In the genomic region with DNA sequence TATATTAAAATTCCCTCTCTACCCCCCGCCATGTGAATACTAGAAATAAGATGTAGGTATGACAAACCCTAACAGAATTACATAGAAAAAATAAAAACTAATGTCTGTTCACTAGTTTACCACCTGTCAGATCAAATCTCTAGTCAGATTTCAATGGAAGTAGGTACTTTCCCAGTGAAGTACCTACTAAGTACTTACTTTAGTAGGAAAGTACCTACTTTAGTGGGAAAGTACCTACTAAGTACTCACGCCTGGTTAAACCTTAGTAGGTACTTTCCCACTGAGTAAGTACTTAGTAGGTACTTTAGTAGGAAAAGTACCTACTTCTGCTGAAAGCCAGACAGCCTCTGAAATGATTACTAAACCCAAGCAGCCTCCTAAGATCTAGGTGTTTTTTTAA, we compare ENCODE assay signal across 9 cellular contexts. TPM values are rescaled to one million over a fixed set of nuclear protein-coding genes. Genes with fewer than 3 reads are reported as not detected.
DNase-seq lines count a peak whose midpoint lies in the region; ATAC-seq, FAIRE-seq and TF ChIP-seq lines count a peak whose summit lies in the region.
"Not testable (repeated sequence)": the region's sequence is repeated elsewhere in the genome, so short reads cannot be mapped to it uniquely, and the experiment has no call there.
"Had no signal": no experiment of that assay in that cellular context is flagged by ENCODE, and none has a peak within 500 bp of the region (broad histone marks: within the 10 kb centered on the region; RNA-seq: fewer than 3 reads in every experiment).

No MANE protein-coding gene starts in this region.

- H3K9me3 ChIP-seq in OCI-LY3 (ENCODE audit: insufficient read depth, low read length); GM12878 (replicated peaks; ENCODE audit: control insufficient read depth, insufficient read depth, low read length): not testable (repeated sequence)

- peak overlapping the region; percentile 92 for H3K27ac ChIP-seq in OCI-LY3 (ENCODE audit: low read length)
- not testable (repeated sequence) for H3K27ac ChIP-seq in GM12878 (ENCODE audit: control insufficient read depth, insufficient read depth)

- not testable (repeated sequence) for TF ChIP-seq CTCF in OCI-LY3 (IDR thresholded peaks at IDR 0.05; ENCODE audit: low read depth, low read length); GM12878 (IDR thresholded peaks at IDR 0.05 in 2 of 3, conservative IDR thresholded peaks at IDR 0.05 in 1 of 3; ENCODE audit: control insufficient read depth in 2 of 3, extremely low read depth in 1 of 3, insufficient read depth in 1 of 3, low read depth in 3 of 3, low read length in 3 of 3)

- not testable (repeated sequence) for H3K36me3 Mint-ChIP-seq in activated CD4-positive, alpha-beta T cell treated with anti-CD3 and anti-CD28 coated beads for 36 hours (ENCODE audit: low read depth); activated T-cell treated with anti-CD3 and anti-CD28 coated beads, Interleukin-2, amount 50 U/mL, for 4 hours (ENCODE audit: insufficient read depth); activated T-helper 2 cell treated with anti-CD3 and anti-CD28 coated beads, Interferon-gamma antibody, Interleukin-2, Interleukin-4, amounts not matched to agents 10 μg/mL and 5 μg/mL and 100 μg/mL, durations not matched to agents 14 hours and 24 hours and 36 hours (ENCODE audit: low read depth); naive B cell
- peaks cover 31% of the 10 kb centered on the region for H3K36me3 Mint-ChIP-seq in stimulated activated memory B cell treated with anti-CD40 and anti-IgM and Interleukin-4, amounts not matched to agents 10 μg/mL and 1 μg/mL and 100 μg/mL, for 72 hours

- in situ Hi-C loops in GM12878 (cut with MboI) = not testable (repeated sequence)

- not testable (repeated sequence) for H4K20me1 ChIP-seq in OCI-LY3 (ENCODE audit: insufficient read depth, low read length); GM12878 (ENCODE audit: control insufficient read depth, insufficient read depth)

- H3K4me3 ChIP-seq in OCI-LY3 (ENCODE audit: low read length); GM12878: not testable (repeated sequence)

- not testable (repeated sequence) for TF ChIP-seq EP300 in GM12878 (IDR thresholded peaks at IDR 0.05; ENCODE audit: borderline replicate concordance in 1 of 2, control insufficient read depth in 1 of 2, low read depth in 2 of 2, low read length in 2 of 2)

- RAD21 ChIA-PET in GM12878 (lab: Charles Lee; ENCODE audit: unreplicated experiment) = interaction anchor here (1.1 kb wide), 1 partner anchor 23 kb away, joined by 3 read pairs; no protein-coding TSS in a partner anchor

- H3K4me1 ChIP-seq in OCI-LY3 (ENCODE audit: low read length) = peaks cover 44% of the 10 kb centered on the region
- H3K4me1 ChIP-seq in GM12878 (ENCODE audit: control insufficient read depth, insufficient read depth, low read length) = not testable (repeated sequence)

- not testable (repeated sequence) for TF ChIP-seq POLR2A in GM12878 (IDR thresholded peaks at IDR 0.05; ENCODE audit: low read depth, low read length)

- H3K4me2 ChIP-seq in OCI-LY3 (ENCODE audit: low read length) = peak overlapping the region; percentile 36; the same call in 1 of the 2 replicates
- H3K4me2 ChIP-seq in GM12878 (ENCODE audit: control insufficient read depth, insufficient read depth) = not testable (repeated sequence)

- H3K36me3 ChIP-seq in OCI-LY3 (replicated peaks; ENCODE audit: low read depth, low read length); GM12878 (ENCODE audit: control insufficient read depth in 2 of 2, insufficient read depth in 2 of 2, low read length in 1 of 2): not testable (repeated sequence)

- peaks cover 39% of the 10 kb centered on the region for H3K4me1 Mint-ChIP-seq in activated CD4-positive, alpha-beta T cell treated with anti-CD3 and anti-CD28 coated beads for 36 hours
- peaks cover 19% of the 10 kb centered on the region for H3K4me1 Mint-ChIP-seq in activated T-cell treated with anti-CD3 and anti-CD28 coated beads, Interleukin-2, amount 50 U/mL, for 4 hours (ENCODE audit: low read depth)
- peaks cover 30% of the 10 kb centered on the region for H3K4me1 Mint-ChIP-seq in activated T-helper 2 cell treated with anti-CD3 and anti-CD28 coated beads, Interferon-gamma antibody, Interleukin-2, Interleukin-4, amounts not matched to agents 10 μg/mL and 5 μg/mL and 100 μg/mL, durations not matched to agents 14 hours and 24 hours and 36 hours (ENCODE audit: low read depth)
- H3K4me1 Mint-ChIP-seq in naive B cell = not testable (repeated sequence)
- H3K4me1 Mint-ChIP-seq in stimulated activated memory B cell treated with anti-CD40 and anti-IgM and Interleukin-4, amounts not matched to agents 10 μg/mL and 1 μg/mL and 100 μg/mL, for 72 hours = peaks cover 46% of the 10 kb centered on the region
- H3K4me1 Mint-ChIP-seq in stimulated activated naive CD8-positive, alpha-beta T cell treated with anti-CD3 and anti-CD28 coated beads, Interleukin-15, amount 100 ng/mL, for 72 hours = peaks cover 26% of the 10 kb centered on the region

- H3K4me3 Mint-ChIP-seq in activated CD4-positive, alpha-beta T cell treated with anti-CD3 and anti-CD28 coated beads for 36 hours = peak overlapping the region; percentile 66
- H3K4me3 Mint-ChIP-seq in activated T-cell treated with anti-CD3 and anti-CD28 coated beads, Interleukin-2, amount 50 U/mL, for 4 hours = peak overlapping the region; percentile 70
- H3K4me3 Mint-ChIP-seq in activated T-helper 2 cell treated with anti-CD3 and anti-CD28 coated beads, Interferon-gamma antibody, Interleukin-2, Interleukin-4, amounts not matched to agents 10 μg/mL and 5 μg/mL and 100 μg/mL, durations not matched to agents 14 hours and 24 hours and 36 hours (ENCODE audit: low read depth); naive B cell; stimulated activated memory B cell treated with anti-CD40 and anti-IgM and Interleukin-4, amounts not matched to agents 10 μg/mL and 1 μg/mL and 100 μg/mL, for 72 hours; stimulated activated naive CD8-positive, alpha-beta T cell treated with anti-CD3 and anti-CD28 coated beads, Interleukin-15, amount 100 ng/mL, for 72 hours: not testable (repeated sequence)

- not testable (repeated sequence) for H2AFZ ChIP-seq in OCI-LY3 (ENCODE audit: low read depth, low read length); GM12878 (ENCODE audit: control insufficient read depth, low read depth, low read length)

- peak; percentile 70 for ATAC-seq in activated CD4-positive, alpha-beta T cell treated with anti-CD3 and anti-CD28 coated beads for 36 hours
- peak; percentile 61 to 77 for ATAC-seq in activated T-cell treated with anti-CD3 and anti-CD28 coated beads, Interleukin-2, amount 50 U/mL, for 4 hours
- ATAC-seq in GM12878 = peak; percentile 76
- ATAC-seq in naive B cell (ENCODE audit: low read depth in 2 of 2) = peak; percentile 28 to 46
- peak; percentile 26 for ATAC-seq in stimulated activated memory B cell treated with anti-CD40 and anti-IgM and Interleukin-4, amounts not matched to agents 10 μg/mL and 1 μg/mL and 100 μg/mL, for 72 hours
- ATAC-seq in stimulated activated naive CD8-positive, alpha-beta T cell treated with anti-CD3 and anti-CD28 coated beads, Interleukin-15, amount 100 ng/mL, for 72 hours = peak; percentile 41

- not testable (repeated sequence) for H3K27me3 ChIP-seq in OCI-LY3 (ENCODE audit: low read depth, low read length); GM12878 (replicated peaks in 1 of 2; ENCODE audit: control insufficient read depth in 2 of 2, insufficient read depth in 2 of 2, low read length in 1 of 2)

- not testable (repeated sequence) for DNase-seq in activated CD4-positive, alpha-beta T cell treated with anti-CD3 and anti-CD28 coated beads for 36 hours; activated T-cell treated with anti-CD3 and anti-CD28 coated beads, Interleukin-2, amount 50 U/mL, for 4 hours; activated T-helper 2 cell treated with anti-CD3 and anti-CD28 coated beads, Interferon-gamma antibody, Interleukin-2, Interleukin-4, amounts not matched to agents 10 μg/mL and 5 μg/mL and 100 μg/mL, durations not matched to agents 14 hours and 24 hours and 36 hours (ENCODE audit: low spot score); GM12878 (ENCODE audit: low read depth, low spot score); naive B cell; stimulated activated naive CD8-positive, alpha-beta T cell treated with anti-CD3 and anti-CD28 coated beads, Interleukin-15, amount 100 ng/mL, for 72 hours

- WGBS in GM12878 (ENCODE audit: insufficient coverage, insufficient replicate concordance, low lambda C conversion rate, missing lambda C conversion rate) = 20% methylated on average over 2 of the region's 2 CpGs

- POLR2A ChIA-PET in activated CD4-positive, alpha-beta T cell treated with anti-CD3 and anti-CD28 coated beads for 36 hours (lab: Charles Lee) = not testable (repeated sequence)
- POLR2A ChIA-PET in GM12878 (lab: Charles Lee) = interaction anchor here (0.6 kb wide), 1 partner anchor 76 kb away, joined by 3 read pairs; no protein-coding TSS in a partner anchor

- SMC1A ChIA-PET in GM12878 (lab: Charles Lee; ENCODE audit: uncharacterized antibody, unreplicated experiment) = interaction anchor here (1.1 to 1.8 kb wide), 3 partner anchors 11 to 17 kb away, joined by 3 to 5 read pairs (median 4); no protein-coding TSS in a partner anchor

- intact Hi-C loops in activated CD4-positive, alpha-beta T cell treated with anti-CD3 and anti-CD28 coated beads for 36 hours (cut with DNase I, micrococcal nuclease); activated T-helper 2 cell treated with anti-CD3 and anti-CD28 coated beads, Interferon-gamma antibody, Interleukin-2, Interleukin-4, amounts not matched to agents 10 μg/mL and 5 μg/mL and 100 μg/mL, durations not matched to agents 14 hours and 24 hours and 36 hours (cut with micrococcal nuclease); GM12878 (cut with micrococcal nuclease; ENCODE audit: unreplicated experiment): not testable (repeated sequence)

- CTCF ChIA-PET in activated CD4-positive, alpha-beta T cell treated with anti-CD3 and anti-CD28 coated beads for 36 hours (lab: Charles Lee) = interaction anchor here (0.7 to 0.8 kb wide), 2 partner anchors 34 to 352 kb away, joined by 3 read pairs; no protein-coding TSS in a partner anchor
- CTCF ChIA-PET in GM12878 (lab: Yijun Ruan, JAX) = interaction anchor here (1.6 kb wide), 1 partner anchor 64 kb away, joined by 7 read pairs; no protein-coding TSS in a partner anchor

- TF ChIP-seq RAD21 in GM12878 (IDR thresholded peaks at IDR 0.05; ENCODE audit: insufficient read depth, low read depth, low read length) = not testable (repeated sequence)

- peak overlapping the region; percentile 73; the same call in 1 of the 2 replicates for H3K9ac ChIP-seq in OCI-LY3 (ENCODE audit: low read length)
- not testable (repeated sequence) for H3K9ac ChIP-seq in GM12878 (ENCODE audit: control insufficient read depth, insufficient read depth, low read length)

- not testable (repeated sequence) for H3K79me2 ChIP-seq in OCI-LY3 (ENCODE audit: low read length); GM12878 (ENCODE audit: control insufficient read depth, insufficient read depth, low read length)

- BruUV-seq in GM12878 (replicated peaks; lab: Mats Ljungman, UMichigan) = not testable (repeated sequence)

- peak; percentile 64 for FAIRE-seq in GM12878 (lab: Jason Lieb, UNC)

- H3K9me3 Mint-ChIP-seq in activated CD4-positive, alpha-beta T cell treated with anti-CD3 and anti-CD28 coated beads for 36 hours (ENCODE audit: low read depth); activated T-cell treated with anti-CD3 and anti-CD28 coated beads, Interleukin-2, amount 50 U/mL, for 4 hours; activated T-helper 2 cell treated with anti-CD3 and anti-CD28 coated beads, Interferon-gamma antibody, Interleukin-2, Interleukin-4, amounts not matched to agents 10 μg/mL and 5 μg/mL and 100 μg/mL, durations not matched to agents 14 hours and 24 hours and 36 hours; naive B cell; stimulated activated memory B cell treated with anti-CD40 and anti-IgM and Interleukin-4, amounts not matched to agents 10 μg/mL and 1 μg/mL and 100 μg/mL, for 72 hours; stimulated activated naive CD8-positive, alpha-beta T cell treated with anti-CD3 and anti-CD28 coated beads, Interleukin-15, amount 100 ng/mL, for 72 hours: not testable (repeated sequence)

- H3K27me3 Mint-ChIP-seq in activated CD4-positive, alpha-beta T cell treated with anti-CD3 and anti-CD28 coated beads for 36 hours; activated T-cell treated with anti-CD3 and anti-CD28 coated beads, Interleukin-2, amount 50 U/mL, for 4 hours (ENCODE audit: low read depth); activated T-helper 2 cell treated with anti-CD3 and anti-CD28 coated beads, Interferon-gamma antibody, Interleukin-2, Interleukin-4, amounts not matched to agents 10 μg/mL and 5 μg/mL and 100 μg/mL, durations not matched to agents 14 hours and 24 hours and 36 hours (ENCODE audit: low read depth); stimulated activated memory B cell treated with anti-CD40 and anti-IgM and Interleukin-4, amounts not matched to agents 10 μg/mL and 1 μg/mL and 100 μg/mL, for 72 hours: not testable (repeated sequence)
- peaks cover 7 to 14% (median 8%) of the 10 kb centered on the region in 3 donors for H3K27me3 Mint-ChIP-seq in naive B cell
- peaks cover 17% of the 10 kb centered on the region for H3K27me3 Mint-ChIP-seq in stimulated activated naive CD8-positive, alpha-beta T cell treated with anti-CD3 and anti-CD28 coated beads, Interleukin-15, amount 100 ng/mL, for 72 hours

- peak overlapping the region; percentile 86 for H3K27ac Mint-ChIP-seq in activated CD4-positive, alpha-beta T cell treated with anti-CD3 and anti-CD28 coated beads for 36 hours
- H3K27ac Mint-ChIP-seq in activated T-helper 2 cell treated with anti-CD3 and anti-CD28 coated beads, Interferon-gamma antibody, Interleukin-2, Interleukin-4, amounts not matched to agents 10 μg/mL and 5 μg/mL and 100 μg/mL, durations not matched to agents 14 hours and 24 hours and 36 hours = peak overlapping the region; percentile 84
- peak overlapping the region in 1 of 6 donors; percentile 19 for H3K27ac Mint-ChIP-seq in naive B cell
- peak overlapping the region; percentile 58 for H3K27ac Mint-ChIP-seq in stimulated activated memory B cell treated with anti-CD40 and anti-IgM and Interleukin-4, amounts not matched to agents 10 μg/mL and 1 μg/mL and 100 μg/mL, for 72 hours
- peak overlapping the region in 1 of 2 donors; percentile 8 for H3K27ac Mint-ChIP-seq in stimulated activated naive CD8-positive, alpha-beta T cell treated with anti-CD3 and anti-CD28 coated beads, Interleukin-15, amount 100 ng/mL, for 72 hours

RNA-seq across cellular contexts. Expression of a gene that starts 38.0 kb away (rescaled TPM):
- total RNA-seq in activated CD4-positive, alpha-beta T cell treated with anti-CD3 and anti-CD28 coated beads for 36 hours = 10 to 100 TPM; 12.4 to 16.0 TPM
- total RNA-seq in activated T-cell treated with anti-CD3 and anti-CD28 coated beads, Interleukin-2, amount 50 U/mL, for 4 hours = 10 to 100 TPM in 1 of 3 donors, 1 to 10 TPM in 2; 8.6 to 15.0 (median 9.4) TPM
- total RNA-seq in activated T-helper 2 cell treated with anti-CD3 and anti-CD28 coated beads, Interferon-gamma antibody, Interleukin-2, Interleukin-4, amounts not matched to agents 10 μg/mL and 5 μg/mL and 100 μg/mL, durations not matched to agents 14 hours and 24 hours and 36 hours = 40.6 and 40.9 TPM in 2 replicates
- total RNA-seq in GM12878 (2013; cell fraction: nucleolus; rRNA removed) = 332 and 350 TPM in 2 replicates
- total RNA-seq in GM12878 (2014; rRNA removed) = 105 and 127 TPM in 2 replicates
- total RNA-seq in GM12878 (2014; rRNA removed; fragmentation: Illumina TruSeq; extraction: Trizol) = 130 and 131 TPM in 2 replicates
- total RNA-seq in GM12878 (2021) = 67.7 and 70.4 TPM in 2 replicates
- 53.2 TPM for polyA plus RNA-seq in GM12878 (2011; ENCODE audit: low read depth)
- 172 and 229 TPM in 2 replicates for polyA plus RNA-seq in GM12878 (2011; rRNA removed)
- polyA plus RNA-seq in GM12878 (2011; cell fraction: cytosol; rRNA removed) = 60.9 and 69.0 TPM in 2 replicates
- polyA plus RNA-seq in GM12878 (2011; cell fraction: nucleus; rRNA removed) = 101 and 112 TPM in 2 replicates
- 83.8 and 106 TPM in 2 replicates for polyA plus RNA-seq in GM12878 (2012)
- 164 and 219 TPM in 2 replicates for polyA plus RNA-seq in GM12878 (2014; fragmentation: Illumina TruSeq; extraction: Trizol)
- polyA plus RNA-seq in GM12878 (2014; fragmentation: Nextera tagmentation; extraction: Ambion mirVana) = 100 to 1,000 TPM; 110 to 125 TPM
- 95.3 and 128 TPM in 2 replicates for polyA plus RNA-seq in GM12878 (2014; rRNA removed)
- polyA plus RNA-seq in GM12878 (2016; fragmentation: Nextera tagmentation; extraction: Ambion mirVana) = 100 to 1,000 TPM; 241 to 252 TPM
- 56.7 and 124 TPM in 2 replicates for polyA minus RNA-seq in GM12878 (2011; rRNA and poly(A)+ RNA removed)
- polyA minus RNA-seq in GM12878 (2011; cell fraction: cytosol; rRNA and poly(A)+ RNA removed) = 24.1 and 29.8 TPM in 2 replicates
- polyA minus RNA-seq in GM12878 (2011; cell fraction: nucleus; rRNA and poly(A)+ RNA removed) = 84.6 and 101 TPM in 2 replicates
- 10 to 100 TPM in 2 of 6 donors, 1 to 10 TPM in 4; 8.6 to 14.7 (median 9.9) TPM for polyA plus RNA-seq in naive B cell (ENCODE audit: low read depth in 6 of 6)

RNA-seq across cellular contexts. Expression of a gene that starts 58.7 kb away (rescaled TPM):
- total RNA-seq in activated CD4-positive, alpha-beta T cell treated with anti-CD3 and anti-CD28 coated beads for 36 hours = 1 to 10 TPM; 3.8 to 4.1 TPM
- total RNA-seq in activated T-cell treated with anti-CD3 and anti-CD28 coated beads, Interleukin-2, amount 50 U/mL, for 4 hours = 1 to 10 TPM; 4.0 to 7.6 (median 4.8) TPM
- 4.6 and 4.9 TPM in 2 replicates for total RNA-seq in activated T-helper 2 cell treated with anti-CD3 and anti-CD28 coated beads, Interferon-gamma antibody, Interleukin-2, Interleukin-4, amounts not matched to agents 10 μg/mL and 5 μg/mL and 100 μg/mL, durations not matched to agents 14 hours and 24 hours and 36 hours
- 36.7 and 39.8 TPM in 2 replicates for total RNA-seq in GM12878 (2013; cell fraction: nucleolus; rRNA removed)
- total RNA-seq in GM12878 (2014; rRNA removed) (16.4 and 16.5 TPM in 2 replicates), GM12878 (2014; rRNA removed; fragmentation: Illumina TruSeq; extraction: Trizol) (10.4 and 10.9 TPM in 2 replicates), GM12878 (2021) (18.0 and 20.4 TPM in 2 replicates)
- 0.66 TPM for polyA plus RNA-seq in GM12878 (2011; ENCODE audit: low read depth)
- polyA plus RNA-seq in GM12878 (2011; rRNA removed) (6.3 and 8.7 TPM in 2 replicates), GM12878 (2014; fragmentation: Illumina TruSeq; extraction: Trizol) (11.7 and 12.6 TPM in 2 replicates), GM12878 (2014; fragmentation: Nextera tagmentation; extraction: Ambion mirVana) (1 to 10 TPM; 1.4 to 2.3 TPM), GM12878 (2014; rRNA removed) (12.2 and 13.7 TPM in 2 replicates), GM12878 (2016; fragmentation: Nextera tagmentation; extraction: Ambion mirVana) (1 to 10 TPM; 3.4 to 5.0 TPM), naive B cell (ENCODE audit: low read depth in 6 of 6) (not detected)
- polyA plus RNA-seq in GM12878 (2011; cell fraction: cytosol; rRNA removed) = 9.6 and 10.6 TPM in 2 replicates
- polyA plus RNA-seq in GM12878 (2011; cell fraction: nucleus; rRNA removed) = 9.5 and 11.0 TPM in 2 replicates
- polyA plus RNA-seq in GM12878 (2012) = 0.92 and 1.3 TPM in 2 replicates
- 11.1 and 21.7 TPM in 2 replicates for polyA minus RNA-seq in GM12878 (2011; rRNA and poly(A)+ RNA removed)
- polyA minus RNA-seq in GM12878 (2011; cell fraction: cytosol; rRNA and poly(A)+ RNA removed) = 4.8 and 6.0 TPM in 2 replicates
- polyA minus RNA-seq in GM12878 (2011; cell fraction: nucleus; rRNA and poly(A)+ RNA removed) = 6.0 and 7.7 TPM in 2 replicates
- total RNA-seq: HFFc6 had no signal

Comparison
In these comparisons a context has a peak if more than half of its experiments do, and no peak if none do; other contexts are left out.
1. ATAC-seq: peak in every context shown above with its lines; median percentile 76 in GM12878; 70 in activated CD4-positive, alpha-beta T cell treated with anti-CD3 and anti-CD28 coated beads for 36 hours; 69 in activated T-cell treated with anti-CD3 and anti-CD28 coated beads, Interleukin-2, amount 50 U/mL, for 4 hours; 41 in stimulated activated naive CD8-positive, alpha-beta T cell treated with anti-CD3 and anti-CD28 coated beads, Interleukin-15, amount 100 ng/mL, for 72 hours; 37 in naive B cell; 26 in stimulated activated memory B cell treated with anti-CD40 and anti-IgM and Interleukin-4, amounts not matched to agents 10 μg/mL and 1 μg/mL and 100 μg/mL, for 72 hours.